ENCODE assay signal across 20 cellular contexts in the genomic region with DNA sequence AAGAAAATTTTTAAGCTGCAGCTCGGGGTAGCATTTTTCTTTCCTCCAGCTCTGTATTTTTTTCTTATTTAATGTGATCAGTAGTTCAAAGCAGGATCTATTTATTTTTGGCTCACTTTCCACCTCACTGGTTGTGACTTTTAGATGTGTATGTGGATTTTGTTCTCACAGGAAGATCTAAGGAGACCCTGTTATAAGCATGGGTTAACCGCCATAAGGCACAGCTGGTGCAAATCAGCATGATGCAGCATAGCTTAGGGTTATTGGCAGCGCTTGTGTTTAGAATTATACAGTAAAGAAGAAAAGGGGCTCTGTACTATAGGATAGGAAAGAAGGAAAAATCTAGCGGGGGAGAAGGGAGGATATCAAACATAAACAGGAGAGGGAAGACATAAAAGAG.
"Had no signal": no experiment of that assay in that cellular context is flagged by ENCODE, and none has a peak within 500 bp of the region (broad histone marks: within the 10 kb centered on the region; RNA-seq: fewer than 3 reads in every experiment).

No MANE protein-coding gene starts in this region.

- H3K27me3 Mint-ChIP-seq: naive thymus-derived CD4-positive, alpha-beta T cell had no signal

- DNase-seq: activated CD4-positive, alpha-beta T cell treated with anti-CD3 and anti-CD28 coated beads, Interleukin-2, amount 50 U/mL, for 1 hour; activated CD8-positive, alpha-beta memory T cell treated with anti-CD3 and anti-CD28 coated beads for 24 hours; activated naive CD4-positive, alpha-beta T cell; aorta; endodermal cell; erythroblast; islet precursor cell; left lung; mammary epithelial cell; mucosa of descending colon; naive thymus-derived CD4-positive, alpha-beta T cell; retina; stimulated activated CD4-positive, alpha-beta T cell treated with anti-CD3 and anti-CD28 coated beads, Interleukin-4, amount 100 ng/mL, for 24 hours; stimulated activated naive CD4-positive, alpha-beta T cell treated with Interleukin-2 at 50 U/mL for 16 hours; T-helper 9 cell; transverse colon had no signal

- H3K4me1 Mint-ChIP-seq: naive thymus-derived CD4-positive, alpha-beta T cell had no signal

- H3K27ac Mint-ChIP-seq: endodermal cell; naive thymus-derived CD4-positive, alpha-beta T cell had no signal

- H3K36me3 ChIP-seq: left lung, neutrophil, transverse colon, vagina had no signal

- H3K27me3 ChIP-seq: dorsolateral prefrontal cortex, left lung, neutrophil, transverse colon, vagina had no signal

- H3K4me3 ChIP-seq: dorsolateral prefrontal cortex, left lung, mucosa of descending colon, transverse colon, vagina had no signal

- H3K9me3 ChIP-seq: neutrophil, vagina had no signal

- ATAC-seq: activated CD4-positive, CD25-positive, alpha-beta regulatory T cell treated with anti-CD3 and anti-CD28 coated beads, Interleukin-2, amount 50 U/mL, for 24 hours; left lung; mucosa of descending colon; naive thymus-derived CD4-positive, alpha-beta T cell had no signal

- H3K27ac ChIP-seq: dorsolateral prefrontal cortex, left lung, neutrophil, transverse colon, vagina had no signal

- H3K4me1 ChIP-seq: transverse colon had no signal

- H3K4me3 Mint-ChIP-seq: endodermal cell; naive thymus-derived CD4-positive, alpha-beta T cell had no signal
